ENCODE assay signal across 1 cellular context in the genomic region with DNA sequence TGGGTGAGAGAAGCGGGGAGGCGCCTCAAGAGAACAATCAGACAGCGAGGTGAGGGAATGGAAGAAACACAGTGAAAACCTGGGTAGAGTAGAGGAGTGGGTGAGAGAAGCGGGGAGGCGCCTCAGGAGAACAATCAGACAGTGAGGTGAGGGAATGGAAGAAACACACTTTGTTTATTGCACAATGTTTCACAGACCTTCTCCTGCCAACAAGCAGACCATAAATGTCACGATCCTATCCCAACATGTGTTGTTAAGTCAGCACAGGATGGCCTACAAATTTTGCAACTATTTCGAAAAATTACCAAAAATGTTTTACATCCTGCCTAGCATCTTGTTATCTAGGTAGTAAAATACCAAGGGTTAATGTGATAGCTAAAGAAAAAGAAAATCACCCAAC.
TF ChIP-seq lines count a peak whose summit lies in the region.

No MANE protein-coding gene starts in this region.

TF ChIP-seq in IMR-90, 13 proteins besides CTCF, POLR2A, EP300 and RAD21:
- no peak for TF ChIP-seq RCOR1 (IDR thresholded peaks at IDR 0.05; ENCODE audit: insufficient replicate concordance, low read length)
- no peak for TF ChIP-seq MXI1 (IDR thresholded peaks at IDR 0.05; ENCODE audit: borderline replicate concordance, low read depth, low read length)
- peak; percentile 89 for TF ChIP-seq CEBPB (IDR thresholded peaks at IDR 0.05; ENCODE audit: low read depth, low read length)
TF ChIP-seq in IMR-90: peak in this region for 1.
